18 cellular contexts compared by ENCODE assay signal in genomic region chr10:28471705-28472050, GRCh38.
"Had no signal": no experiment of that assay in that cellular context is flagged by ENCODE, and none has a peak within 500 bp of the region (broad histone marks: within the 10 kb centered on the region; RNA-seq: fewer than 3 reads in every experiment).

No MANE protein-coding gene starts in this region.

- H3K4me3 ChIP-seq: hepatocyte, lung, ovary, smooth muscle cell, thyroid gland had no signal

- H3K4me1 ChIP-seq: foreskin keratinocyte, thyroid gland had no signal

- H3K36me3 ChIP-seq: ovary, thyroid gland had no signal

- H3K36me3 Mint-ChIP-seq: naive B cell, type B pancreatic cell had no signal

- H3K9me3 ChIP-seq: ovary, thyroid gland had no signal

- H3K79me2 ChIP-seq: hepatocyte had no signal

- H3K27ac ChIP-seq: foreskin keratinocyte, hepatocyte, ovary, thyroid gland had no signal

- H3K27me3 Mint-ChIP-seq: progenitor cell of endocrine pancreas, type B pancreatic cell had no signal

- DNase-seq: endodermal cell; erythroblast; foreskin keratinocyte; left colon; left ventricle myocardium superior; mesenchymal stem cell; naive B cell; nephron progenitor cell; ovary; right cardiac atrium; stimulated activated CD4-positive, alpha-beta T cell treated with anti-CD3 and anti-CD28 coated beads, Interleukin-2, amount 100 ng/mL, for 48 hours; stimulated activated naive CD4-positive, alpha-beta T cell treated with Interleukin-2 at 50 U/mL for 16 hours; thyroid gland had no signal

- H3K4me3 Mint-ChIP-seq: endodermal cell, naive B cell, nephron progenitor cell, type B pancreatic cell had no signal

- H3K4me1 Mint-ChIP-seq: naive B cell, nephron progenitor cell had no signal

- H3K27me3 ChIP-seq: foreskin keratinocyte, hepatocyte, ovary, thyroid gland had no signal

- H3K4me2 ChIP-seq: smooth muscle cell had no signal

- H3K9me3 Mint-ChIP-seq: endodermal cell, type B pancreatic cell had no signal

- H3K27ac Mint-ChIP-seq: endodermal cell, naive B cell, nephron progenitor cell, progenitor cell of endocrine pancreas, type B pancreatic cell had no signal
